ENCODE assay signal across 14 cellular contexts in genomic region chr10:4296165-4296564, GRCh38.
DNase-seq lines count a peak whose midpoint lies in the region; ATAC-seq and TF ChIP-seq lines count a peak whose summit lies in the region.
"Had no signal": no experiment of that assay in that cellular context is flagged by ENCODE, and none has a peak within 500 bp of the region (broad histone marks: within the 10 kb centered on the region; RNA-seq: fewer than 3 reads in every experiment).

No MANE protein-coding gene starts in this region.

- H3K4me1 Mint-ChIP-seq in GM23338 = peaks cover 22% of the 10 kb centered on the region
- no peaks in the 10 kb centered on the region for H3K4me1 Mint-ChIP-seq in endothelial cell (ENCODE audit: unreplicated experiment)
- H3K4me1 Mint-ChIP-seq in type B pancreatic cell (ENCODE audit: unreplicated experiment) = no peaks in the 10 kb centered on the region

- TF ChIP-seq EP300 in neural cell (conservative IDR thresholded peaks at IDR 0.05; ENCODE audit: poor library complexity, severe bottlenecking) = peak; percentile 33

- no peak overlapping the region for H3K9ac ChIP-seq in NT2/D1 (ENCODE audit: insufficient read length, low read depth)
- peak overlapping the region; percentile 22 for H3K9ac ChIP-seq in neural cell (ENCODE audit: low read length)
- H3K9ac ChIP-seq: BLaER1 treated with 17β-estradiol and CSF1 and Interleukin-3, amounts not matched to agents 10 nM and 100 nM had no signal

- H3K79me2 ChIP-seq in GM23338 (replicated peaks; ENCODE audit: insufficient read depth) (no peaks in the 10 kb centered on the region), neural cell (replicated peaks; ENCODE audit: insufficient read depth, low read length) (no peaks in the 10 kb centered on the region)

- H3K4me3 ChIP-seq in GM23338 (no peak overlapping the region), NT2/D1 (ENCODE audit: insufficient read length, low read depth) (no peak overlapping the region), neural cell (ENCODE audit: low read length) (peak overlapping the region; percentile 2)
- H3K4me3 ChIP-seq: BLaER1 treated with 17β-estradiol and CSF1 and Interleukin-3, amounts not matched to agents 10 nM and 100 nM had no signal

- H3K9me2 ChIP-seq in GM23338 (ENCODE audit: insufficient read depth) (no peaks in the 10 kb centered on the region), neural cell (ENCODE audit: insufficient read depth, low read length) (no peaks in the 10 kb centered on the region)

- no peak overlapping the region for H3K4me2 ChIP-seq in GM23338
- peak overlapping the region; percentile 33 for H3K4me2 ChIP-seq in neural cell (ENCODE audit: low read length)
- H3K4me2 ChIP-seq: BLaER1 treated with 17β-estradiol and CSF1 and Interleukin-3, amounts not matched to agents 10 nM and 100 nM had no signal

- H3K27me3 ChIP-seq in GM23338 (ENCODE audit: insufficient read depth) (no peaks in the 10 kb centered on the region), NT2/D1 (ENCODE audit: insufficient read depth, insufficient read length) (no peaks in the 10 kb centered on the region), neural cell (ENCODE audit: insufficient read depth, low read depth, low read length) (no peaks in the 10 kb centered on the region)
- H3K27me3 ChIP-seq: BLaER1 treated with 17β-estradiol and CSF1 and Interleukin-3, amounts not matched to agents 10 nM and 100 nM had no signal

- no peaks in the 10 kb centered on the region for H3F3A ChIP-seq in GM23338 (replicated peaks; ENCODE audit: low read depth)
- peaks cover 5% of the 10 kb centered on the region for H3F3A ChIP-seq in neural cell (ENCODE audit: insufficient read depth, low read length, poor library complexity, severe bottlenecking)

- H3K9me3 ChIP-seq in NT2/D1 (ENCODE audit: insufficient read depth, low read length) (no peaks in the 10 kb centered on the region), neural cell (ENCODE audit: low read length) (no peaks in the 10 kb centered on the region)
- H3K9me3 ChIP-seq: BLaER1 treated with 17β-estradiol and CSF1 and Interleukin-3, amounts not matched to agents 10 nM and 100 nM had no signal

- H3K27ac ChIP-seq in GM23338 (ENCODE audit: low read depth) (no peak overlapping the region), neural cell (ENCODE audit: low read length) (peak overlapping the region; percentile 80)
- H3K27ac ChIP-seq: BLaER1 treated with 17β-estradiol and CSF1 and Interleukin-3, amounts not matched to agents 10 nM and 100 nM had no signal

- H3K4me3 Mint-ChIP-seq in GM23338 = no peak overlapping the region
- no peak overlapping the region for H3K4me3 Mint-ChIP-seq in endothelial cell (ENCODE audit: unreplicated experiment)
- H3K4me3 Mint-ChIP-seq in type B pancreatic cell = no peak overlapping the region
- H3K4me3 Mint-ChIP-seq: CD4-positive, CD25-positive, alpha-beta regulatory T cell; HFFc6 had no signal

- DNase-seq in GM23338 (ENCODE audit: low spot score) (peak; percentile 69), NT2/D1 (ENCODE audit: low read depth, low spot score) (peak; percentile 35), endothelial cell (ENCODE audit: low spot score) (no peak), activated T-cell treated with anti-CD3 and anti-CD28 coated beads for 4 hours (no peak), UCSD-AML1 (lab: John Stamatoyannopoulos, UW; ENCODE audit: unreplicated experiment) (no peak), type B pancreatic cell (ENCODE audit: extremely low spot score, unreplicated experiment) (no peak)
- DNase-seq: ACHN; CD4-positive, CD25-positive, alpha-beta regulatory T cell; GOT3; HCEC 1CT; HFFc6 had no signal

- H3K36me3 Mint-ChIP-seq in GM23338 (ENCODE audit: low read depth) (no peaks in the 10 kb centered on the region), endothelial cell (ENCODE audit: low read depth, unreplicated experiment) (no peaks in the 10 kb centered on the region), type B pancreatic cell (no peaks in the 10 kb centered on the region)
- H3K36me3 Mint-ChIP-seq: CD4-positive, CD25-positive, alpha-beta regulatory T cell had no signal

- H4K20me1 ChIP-seq in GM23338 (replicated peaks; ENCODE audit: insufficient read depth) (no peaks in the 10 kb centered on the region), neural cell (ENCODE audit: insufficient read depth) (no peaks in the 10 kb centered on the region)
- H4K20me1 ChIP-seq: BLaER1 treated with 17β-estradiol and CSF1 and Interleukin-3, amounts not matched to agents 10 nM and 100 nM had no signal

- H3K36me3 ChIP-seq in GM23338 (ENCODE audit: insufficient read depth) = no peaks in the 10 kb centered on the region
- H3K36me3 ChIP-seq in NT2/D1 (ENCODE audit: insufficient read depth, insufficient read length, low read length) = no peaks in the 10 kb centered on the region
- H3K36me3 ChIP-seq in neural cell (ENCODE audit: insufficient read depth, low read length) = no peaks in the 10 kb centered on the region
- H3K36me3 ChIP-seq: BLaER1 treated with 17β-estradiol and CSF1 and Interleukin-3, amounts not matched to agents 10 nM and 100 nM had no signal

- H2AFZ ChIP-seq in GM23338 (no peak overlapping the region), neural cell (ENCODE audit: low read depth, low read length) (peak overlapping the region; percentile 7)

- H3K27ac Mint-ChIP-seq in GM23338 (no peak overlapping the region), endothelial cell (ENCODE audit: unreplicated experiment) (peak overlapping the region; percentile 1), type B pancreatic cell (no peak overlapping the region)
- H3K27ac Mint-ChIP-seq: CD4-positive, CD25-positive, alpha-beta regulatory T cell; HFFc6 had no signal

- H3K4me1 ChIP-seq in GM23338 (ENCODE audit: insufficient read depth) (no peaks in the 10 kb centered on the region), NT2/D1 (ENCODE audit: insufficient read depth, insufficient read length) (no peaks in the 10 kb centered on the region)
- H3K4me1 ChIP-seq: BLaER1 treated with 17β-estradiol and CSF1 and Interleukin-3, amounts not matched to agents 10 nM and 100 nM had no signal

- TF ChIP-seq RAD21 in neural cell (conservative IDR thresholded peaks at IDR 0.05) = no peak

- no peaks in the 10 kb centered on the region for H3K27me3 Mint-ChIP-seq in GM23338 (ENCODE audit: insufficient read depth, low read depth, poor library complexity)
- peaks cover 1% of the 10 kb centered on the region for H3K27me3 Mint-ChIP-seq in endothelial cell (ENCODE audit: unreplicated experiment)
- no peaks in the 10 kb centered on the region for H3K27me3 Mint-ChIP-seq in type B pancreatic cell
- H3K27me3 Mint-ChIP-seq: CD4-positive, CD25-positive, alpha-beta regulatory T cell had no signal

- no peaks in the 10 kb centered on the region; the same call in 2 of the 3 replicates for H3K9me3 Mint-ChIP-seq in GM23338
- H3K9me3 Mint-ChIP-seq in endothelial cell (ENCODE audit: unreplicated experiment) = no peaks in the 10 kb centered on the region
- H3K9me3 Mint-ChIP-seq in type B pancreatic cell = no peaks in the 10 kb centered on the region
- H3K9me3 Mint-ChIP-seq: HFFc6 had no signal

- TF ChIP-seq CTCF in GM23338 (conservative IDR thresholded peaks at IDR 0.05; ENCODE audit: low read depth in 2 of 2) (no peak), endothelial cell (IDR thresholded peaks at IDR 0.05; ENCODE audit: unreplicated experiment) (no peak), neural cell (IDR thresholded peaks at IDR 0.05; ENCODE audit: poor library complexity, severe bottlenecking) (no peak), type B pancreatic cell (conservative IDR thresholded peaks at IDR 0.05) (no peak)

- ATAC-seq in GM23338 (peak; percentile 66), HG03139 (IDR thresholded peaks at IDR 0.05; ENCODE audit: unreplicated experiment) (no peak)

TF ChIP-seq in GM23338, 12 proteins besides CTCF, POLR2A, EP300 and RAD21:
- TF ChIP-seq ZNF114 (CRISPR knock-in tag; IDR thresholded peaks at IDR 0.05) (no peak), STAT1 (IDR thresholded peaks at IDR 0.05; ENCODE audit: unreplicated experiment) (no peak)
TF ChIP-seq in GM23338: peak in this region for 0.

TF ChIP-seq in neural cell, 6 proteins besides CTCF, POLR2A, EP300 and RAD21:
- TF ChIP-seq POLR2AphosphoS5 (IDR thresholded peaks at IDR 0.05) (peak; percentile 34), SMC3 (conservative IDR thresholded peaks at IDR 0.05; ENCODE audit: poor library complexity) (peak; percentile 36), REST (IDR thresholded peaks at IDR 0.05; ENCODE audit: borderline replicate concordance) (no peak)

Comparison
In these comparisons a context has a peak if more than half of its experiments do, and no peak if none do; other contexts are left out.
1. DNase-seq: peak in GM23338 (single experiment) and NT2/D1 (single experiment); none in endothelial cell (single experiment), activated T-cell treated with anti-CD3 and anti-CD28 coated beads for 4 hours (single experiment), UCSD-AML1 (single experiment) and type B pancreatic cell (single experiment).